Comparison of ENCODE assay signal across 1 cellular context in the genomic region with DNA sequence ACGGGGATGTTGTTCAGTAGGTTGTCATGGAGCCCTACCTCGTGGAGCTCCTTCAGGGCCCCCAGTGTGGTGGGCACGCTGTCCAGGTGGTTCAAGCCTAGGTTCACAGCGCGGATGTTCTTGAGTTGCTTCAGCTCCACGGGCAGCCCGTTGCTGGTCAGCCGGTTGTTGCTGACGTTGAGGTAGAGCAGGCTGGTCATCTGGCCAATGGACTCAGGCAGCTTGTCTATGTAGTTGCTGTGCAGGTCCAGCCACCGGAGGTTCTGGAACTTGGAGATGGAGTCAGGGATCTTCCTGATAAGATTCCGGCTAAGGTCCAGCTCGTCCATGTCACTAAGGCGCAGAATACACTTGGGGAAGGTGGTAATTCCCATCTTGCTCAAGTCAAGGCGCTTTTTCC.
TF ChIP-seq lines count a peak whose summit lies in the region.

No MANE protein-coding gene starts in this region.

TF ChIP-seq in SK-N-SH, 30 proteins besides CTCF, POLR2A, EP300 and RAD21 (continued from another document):
- TF ChIP-seq ZBTB33 (IDR thresholded peaks at IDR 0.05; ENCODE audit: borderline replicate concordance, low read depth) (no peak), EZH2phosphoT487 (IDR thresholded peaks at IDR 0.05; ENCODE audit: borderline replicate concordance, low read depth) (no peak), MEF2A (IDR thresholded peaks at IDR 0.05; ENCODE audit: borderline replicate concordance, low read depth) (no peak), RCOR1 (IDR thresholded peaks at IDR 0.05; ENCODE audit: low read length) (no peak), JUND (IDR thresholded peaks at IDR 0.05) (no peak), RXRA (IDR thresholded peaks at IDR 0.05; ENCODE audit: borderline replicate concordance, low read depth) (no peak), POLR2AphosphoS5 (IDR thresholded peaks at IDR 0.05; ENCODE audit: low read depth, low read length) (no peak), SMC3 (IDR thresholded peaks at IDR 0.05; ENCODE audit: low read depth, low read length) (no peak), TCF12 (IDR thresholded peaks at IDR 0.05) (no peak), FOXJ3 (CRISPR knock-in tag; IDR thresholded peaks at IDR 0.05) (no peak), TEAD4 (IDR thresholded peaks at IDR 0.05; ENCODE audit: borderline replicate concordance, insufficient read depth) (no peak), FOXM1 (IDR thresholded peaks at IDR 0.05; ENCODE audit: low read depth) (no peak), FOSL2 (IDR thresholded peaks at IDR 0.05; ENCODE audit: borderline replicate concordance, low read depth) (no peak), SIN3A (IDR thresholded peaks at IDR 0.05; ENCODE audit: borderline replicate concordance, low read depth, low read length) (no peak)
- TF ChIP-seq, protein P1, sequence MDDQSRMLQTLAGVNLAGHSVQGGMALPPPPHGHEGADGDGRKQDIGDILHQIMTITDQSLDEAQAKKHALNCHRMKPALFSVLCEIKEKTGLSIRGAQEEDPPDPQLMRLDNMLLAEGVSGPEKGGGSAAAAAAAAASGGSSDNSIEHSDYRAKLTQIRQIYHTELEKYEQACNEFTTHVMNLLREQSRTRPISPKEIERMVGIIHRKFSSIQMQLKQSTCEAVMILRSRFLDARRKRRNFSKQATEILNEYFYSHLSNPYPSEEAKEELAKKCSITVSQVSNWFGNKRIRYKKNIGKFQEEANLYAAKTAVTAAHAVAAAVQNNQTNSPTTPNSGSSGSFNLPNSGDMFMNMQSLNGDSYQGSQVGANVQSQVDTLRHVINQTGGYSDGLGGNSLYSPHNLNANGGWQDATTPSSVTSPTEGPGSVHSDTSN (IDR thresholded peaks at IDR 0.05): no peak
- TF ChIP-seq, protein P2, sequence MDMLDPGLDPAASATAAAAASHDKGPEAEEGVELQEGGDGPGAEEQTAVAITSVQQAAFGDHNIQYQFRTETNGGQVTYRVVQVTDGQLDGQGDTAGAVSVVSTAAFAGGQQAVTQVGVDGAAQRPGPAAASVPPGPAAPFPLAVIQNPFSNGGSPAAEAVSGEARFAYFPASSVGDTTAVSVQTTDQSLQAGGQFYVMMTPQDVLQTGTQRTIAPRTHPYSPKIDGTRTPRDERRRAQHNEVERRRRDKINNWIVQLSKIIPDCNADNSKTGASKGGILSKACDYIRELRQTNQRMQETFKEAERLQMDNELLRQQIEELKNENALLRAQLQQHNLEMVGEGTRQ (IDR thresholded peaks at IDR 0.05; ENCODE audit: borderline replicate concordance, low read depth, low read length): no peak
- TF ChIP-seq, protein P3, sequence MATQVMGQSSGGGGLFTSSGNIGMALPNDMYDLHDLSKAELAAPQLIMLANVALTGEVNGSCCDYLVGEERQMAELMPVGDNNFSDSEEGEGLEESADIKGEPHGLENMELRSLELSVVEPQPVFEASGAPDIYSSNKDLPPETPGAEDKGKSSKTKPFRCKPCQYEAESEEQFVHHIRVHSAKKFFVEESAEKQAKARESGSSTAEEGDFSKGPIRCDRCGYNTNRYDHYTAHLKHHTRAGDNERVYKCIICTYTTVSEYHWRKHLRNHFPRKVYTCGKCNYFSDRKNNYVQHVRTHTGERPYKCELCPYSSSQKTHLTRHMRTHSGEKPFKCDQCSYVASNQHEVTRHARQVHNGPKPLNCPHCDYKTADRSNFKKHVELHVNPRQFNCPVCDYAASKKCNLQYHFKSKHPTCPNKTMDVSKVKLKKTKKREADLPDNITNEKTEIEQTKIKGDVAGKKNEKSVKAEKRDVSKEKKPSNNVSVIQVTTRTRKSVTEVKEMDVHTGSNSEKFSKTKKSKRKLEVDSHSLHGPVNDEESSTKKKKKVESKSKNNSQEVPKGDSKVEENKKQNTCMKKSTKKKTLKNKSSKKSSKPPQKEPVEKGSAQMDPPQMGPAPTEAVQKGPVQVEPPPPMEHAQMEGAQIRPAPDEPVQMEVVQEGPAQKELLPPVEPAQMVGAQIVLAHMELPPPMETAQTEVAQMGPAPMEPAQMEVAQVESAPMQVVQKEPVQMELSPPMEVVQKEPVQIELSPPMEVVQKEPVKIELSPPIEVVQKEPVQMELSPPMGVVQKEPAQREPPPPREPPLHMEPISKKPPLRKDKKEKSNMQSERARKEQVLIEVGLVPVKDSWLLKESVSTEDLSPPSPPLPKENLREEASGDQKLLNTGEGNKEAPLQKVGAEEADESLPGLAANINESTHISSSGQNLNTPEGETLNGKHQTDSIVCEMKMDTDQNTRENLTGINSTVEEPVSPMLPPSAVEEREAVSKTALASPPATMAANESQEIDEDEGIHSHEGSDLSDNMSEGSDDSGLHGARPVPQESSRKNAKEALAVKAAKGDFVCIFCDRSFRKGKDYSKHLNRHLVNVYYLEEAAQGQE (IDR thresholded peaks at IDR 0.05; ENCODE audit: low read depth, low read length): no peak
